2 cellular contexts compared by ENCODE assay signal in the genomic region with DNA sequence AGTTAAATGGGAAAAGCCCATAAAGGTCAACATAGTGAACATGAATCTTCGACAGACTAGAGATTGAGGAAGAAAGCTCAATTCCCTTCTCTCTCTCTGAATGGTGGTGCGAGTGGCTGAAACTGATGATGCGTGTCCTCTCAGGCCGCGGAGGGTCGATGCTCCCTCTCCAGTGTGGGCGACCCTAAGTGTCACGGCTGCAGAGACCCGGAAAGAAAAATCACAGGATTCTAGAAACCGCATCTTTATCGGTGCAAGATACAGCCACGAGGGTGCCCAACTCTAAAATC.
TF ChIP-seq lines count a peak whose summit lies in the region.

No MANE protein-coding gene starts in this region.

TF ChIP-seq in WTC11, 78 proteins besides CTCF, POLR2A, EP300 and RAD21:
- TF ChIP-seq, protein P1, sequence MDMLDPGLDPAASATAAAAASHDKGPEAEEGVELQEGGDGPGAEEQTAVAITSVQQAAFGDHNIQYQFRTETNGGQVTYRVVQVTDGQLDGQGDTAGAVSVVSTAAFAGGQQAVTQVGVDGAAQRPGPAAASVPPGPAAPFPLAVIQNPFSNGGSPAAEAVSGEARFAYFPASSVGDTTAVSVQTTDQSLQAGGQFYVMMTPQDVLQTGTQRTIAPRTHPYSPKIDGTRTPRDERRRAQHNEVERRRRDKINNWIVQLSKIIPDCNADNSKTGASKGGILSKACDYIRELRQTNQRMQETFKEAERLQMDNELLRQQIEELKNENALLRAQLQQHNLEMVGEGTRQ (CRISPR knock-in tag; IDR thresholded peaks at IDR 0.05): no peak

TF ChIP-seq in HepG2, 621 proteins besides CTCF, POLR2A, EP300 and RAD21:
- no peak for TF ChIP-seq ESRRA (CRISPR knock-in tag; IDR thresholded peaks at IDR 0.05; ENCODE audit: low read depth)
- TF ChIP-seq NFIB (CRISPR knock-in tag; IDR thresholded peaks at IDR 0.05; ENCODE audit: borderline replicate concordance): no peak
- TF ChIP-seq ZNF709 (CRISPR knock-in tag; IDR thresholded peaks at IDR 0.05): no peak
- no peak for TF ChIP-seq REPIN1 (CRISPR knock-in tag; IDR thresholded peaks at IDR 0.05; ENCODE audit: borderline replicate concordance, low read depth)
- TF ChIP-seq, protein P2, sequence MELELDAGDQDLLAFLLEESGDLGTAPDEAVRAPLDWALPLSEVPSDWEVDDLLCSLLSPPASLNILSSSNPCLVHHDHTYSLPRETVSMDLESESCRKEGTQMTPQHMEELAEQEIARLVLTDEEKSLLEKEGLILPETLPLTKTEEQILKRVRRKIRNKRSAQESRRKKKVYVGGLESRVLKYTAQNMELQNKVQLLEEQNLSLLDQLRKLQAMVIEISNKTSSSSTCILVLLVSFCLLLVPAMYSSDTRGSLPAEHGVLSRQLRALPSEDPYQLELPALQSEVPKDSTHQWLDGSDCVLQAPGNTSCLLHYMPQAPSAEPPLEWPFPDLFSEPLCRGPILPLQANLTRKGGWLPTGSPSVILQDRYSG (CRISPR knock-in tag; IDR thresholded peaks at IDR 0.05): no peak
- no peak for TF ChIP-seq AHR (CRISPR knock-in tag; IDR thresholded peaks at IDR 0.05)
- no peak for TF ChIP-seq ZNF891 (CRISPR knock-in tag; IDR thresholded peaks at IDR 0.05)
- TF ChIP-seq SIX1 (CRISPR knock-in tag; IDR thresholded peaks at IDR 0.05; ENCODE audit: borderline replicate concordance): no peak
- no peak for TF ChIP-seq AGO2 (optimal IDR thresholded peaks at IDR 0.05; ENCODE audit: low read depth, low read length)
- no peak for TF ChIP-seq POLR2AphosphoS5 (IDR thresholded peaks at IDR 0.05; ENCODE audit: low read depth, low read length)
- TF ChIP-seq ZNF747 (CRISPR knock-in tag; IDR thresholded peaks at IDR 0.05; ENCODE audit: borderline replicate concordance): no peak
- no peak for TF ChIP-seq GLI4 (CRISPR knock-in tag; IDR thresholded peaks at IDR 0.05; ENCODE audit: borderline replicate concordance)
- no peak for TF ChIP-seq NFKB2 (CRISPR knock-in tag; IDR thresholded peaks at IDR 0.05; ENCODE audit: borderline replicate concordance)
- no peak for TF ChIP-seq MED8 (CRISPR knock-in tag; IDR thresholded peaks at IDR 0.05; ENCODE audit: insufficient replicate concordance)
